Comparison of ENCODE assay signal across 11 cellular contexts in the genomic region with DNA sequence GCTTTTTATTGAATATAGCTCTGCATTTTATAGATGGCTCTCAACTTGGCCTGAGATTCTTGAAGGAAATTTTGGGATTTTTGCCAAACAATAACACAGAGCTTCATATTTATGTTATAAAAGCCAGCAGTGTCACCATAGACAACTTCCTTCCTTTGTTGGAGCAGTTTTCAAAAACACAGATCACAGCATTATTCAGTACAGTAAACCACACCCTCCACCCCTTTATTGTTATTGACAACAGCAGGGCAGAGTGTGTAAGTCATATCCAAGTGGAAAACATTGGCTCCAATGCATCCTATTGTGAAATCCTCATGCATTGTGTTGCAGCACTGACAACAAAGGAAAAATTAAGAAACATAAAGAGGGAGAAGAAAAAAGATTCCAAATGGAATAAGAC.
DNase-seq lines count a peak whose midpoint lies in the region; ATAC-seq and TF ChIP-seq lines count a peak whose summit lies in the region.
"Had no signal": no experiment of that assay in that cellular context is flagged by ENCODE, and none has a peak within 500 bp of the region (broad histone marks: within the 10 kb centered on the region; RNA-seq: fewer than 3 reads in every experiment).

No MANE protein-coding gene starts in this region.

- H3K9me3 Mint-ChIP-seq in neural progenitor cell = peaks cover 7% of the 10 kb centered on the region

- ATAC-seq in SK-N-SH treated with all-trans-retinoic acid at 6 μM for 48 hours = peak; percentile 4; the same call in 1 of the 3 replicates

- H3K4me2 ChIP-seq in neural progenitor cell = no peak overlapping the region

- no peaks in the 10 kb centered on the region for H3K27me3 ChIP-seq in rectal smooth muscle tissue (ENCODE audit: control insufficient read depth, insufficient read depth, low read length)
- H3K27me3 ChIP-seq in neural progenitor cell = no peaks in the 10 kb centered on the region

- no peak overlapping the region for H2AFZ ChIP-seq in neural progenitor cell (replicated peaks)

- H3F3A ChIP-seq in neural progenitor cell (ENCODE audit: low read depth) = no peaks in the 10 kb centered on the region

- H3K4me1 ChIP-seq in rectal smooth muscle tissue (ENCODE audit: control insufficient read depth, insufficient read depth, low read length) (peaks cover 35% of the 10 kb centered on the region), neural progenitor cell (peaks cover 16% of the 10 kb centered on the region)

- no peaks in the 10 kb centered on the region for H3K79me2 ChIP-seq in neural progenitor cell (ENCODE audit: low read depth)

- DNase-seq in EL = peak; percentile 36
- DNase-seq in fibroblast of pulmonary artery (ENCODE audit: low read depth) = peak; percentile 96
- DNase-seq in neural progenitor cell (ENCODE audit: low spot score) = no peak
- DNase-seq in medulla oblongata (ENCODE audit: extremely low spot score) = no peak
- no peak for DNase-seq in activated T-cell treated with anti-CD3 and anti-CD28 coated beads for 4 hours
- no peak for DNase-seq in NCI-H187 treated with DMSO at 0.1 percent for 48 hours (lab: John Stamatoyannopoulos, UW)
- DNase-seq: activated CD4-positive, alpha-beta T cell treated with anti-CD3 and anti-CD28 coated beads for 4 hours; NCI-H2171; stimulated activated naive CD4-positive, alpha-beta T cell treated with Interleukin-2 at 50 U/mL for 16 hours had no signal

- H3K9me3 ChIP-seq in neural progenitor cell (ENCODE audit: low read depth) = no peaks in the 10 kb centered on the region

- no peak overlapping the region for H3K4me3 Mint-ChIP-seq in neural progenitor cell

- H3K4me1 Mint-ChIP-seq in neural progenitor cell = peaks cover 52% of the 10 kb centered on the region

- peaks cover 1% of the 10 kb centered on the region for H3K36me3 Mint-ChIP-seq in neural progenitor cell

- no peak overlapping the region for H3K9ac ChIP-seq in rectal smooth muscle tissue (ENCODE audit: low read length)
- no peak overlapping the region for H3K9ac ChIP-seq in neural progenitor cell

- no peak overlapping the region for H3K4me3 ChIP-seq in fibroblast of pulmonary artery (replicated peaks; ENCODE audit: low read depth, low read length)
- no peak overlapping the region for H3K4me3 ChIP-seq in rectal smooth muscle tissue (ENCODE audit: low read length)
- no peak overlapping the region for H3K4me3 ChIP-seq in neural progenitor cell

- no peak overlapping the region for H3K27ac Mint-ChIP-seq in neural progenitor cell

- H3K36me3 ChIP-seq in rectal smooth muscle tissue (ENCODE audit: control insufficient read depth, insufficient read depth, low read length) (no peaks in the 10 kb centered on the region), neural progenitor cell (no peaks in the 10 kb centered on the region)

- H4K20me1 ChIP-seq in neural progenitor cell (ENCODE audit: low read depth) = no peaks in the 10 kb centered on the region

- peaks cover 4% of the 10 kb centered on the region for H3K27me3 Mint-ChIP-seq in neural progenitor cell (ENCODE audit: insufficient read depth, low read depth)

- peak overlapping the region; percentile 57 for H3K27ac ChIP-seq in rectal smooth muscle tissue (ENCODE audit: low read depth, low read length)
- H3K27ac ChIP-seq in neural progenitor cell = no peak overlapping the region

- TF ChIP-seq CTCF in fibroblast of pulmonary artery (IDR thresholded peaks at IDR 0.05; ENCODE audit: low read length, missing control alignments) (no peak), neural progenitor cell (IDR thresholded peaks at IDR 0.05) (no peak)

TF ChIP-seq in SK-N-SH treated with all-trans-retinoic acid at 6 μM for 48 hours, 23 proteins besides CTCF, POLR2A, EP300 and RAD21 (continues in another document):
- TF ChIP-seq RARB (CRISPR knock-in tag; IDR thresholded peaks at IDR 0.05) (no peak), CSDC2 (CRISPR knock-in tag; IDR thresholded peaks at IDR 0.05) (no peak), ZC3H10 (CRISPR knock-in tag; IDR thresholded peaks at IDR 0.05) (no peak), SNAI2 (CRISPR knock-in tag; IDR thresholded peaks at IDR 0.05) (no peak), PPARA (CRISPR knock-in tag; IDR thresholded peaks at IDR 0.05; ENCODE audit: borderline replicate concordance) (no peak), ZFP30 (CRISPR knock-in tag; IDR thresholded peaks at IDR 0.05) (no peak), ESRRG (CRISPR knock-in tag; IDR thresholded peaks at IDR 0.05) (no peak), TCF4 (CRISPR knock-in tag; IDR thresholded peaks at IDR 0.05; ENCODE audit: borderline replicate concordance) (no peak), ZNF8 (CRISPR knock-in tag; IDR thresholded peaks at IDR 0.05) (no peak), ARNTL (CRISPR knock-in tag; IDR thresholded peaks at IDR 0.05; ENCODE audit: borderline replicate concordance, low read depth) (no peak), ZNF565 (CRISPR knock-in tag; conservative IDR thresholded peaks at IDR 0.05; ENCODE audit: low read depth) (no peak), BACH2 (CRISPR knock-in tag; IDR thresholded peaks at IDR 0.05; ENCODE audit: borderline replicate concordance) (no peak), GLIS3 (CRISPR knock-in tag; IDR thresholded peaks at IDR 0.05) (no peak)
- TF ChIP-seq, protein P1, sequence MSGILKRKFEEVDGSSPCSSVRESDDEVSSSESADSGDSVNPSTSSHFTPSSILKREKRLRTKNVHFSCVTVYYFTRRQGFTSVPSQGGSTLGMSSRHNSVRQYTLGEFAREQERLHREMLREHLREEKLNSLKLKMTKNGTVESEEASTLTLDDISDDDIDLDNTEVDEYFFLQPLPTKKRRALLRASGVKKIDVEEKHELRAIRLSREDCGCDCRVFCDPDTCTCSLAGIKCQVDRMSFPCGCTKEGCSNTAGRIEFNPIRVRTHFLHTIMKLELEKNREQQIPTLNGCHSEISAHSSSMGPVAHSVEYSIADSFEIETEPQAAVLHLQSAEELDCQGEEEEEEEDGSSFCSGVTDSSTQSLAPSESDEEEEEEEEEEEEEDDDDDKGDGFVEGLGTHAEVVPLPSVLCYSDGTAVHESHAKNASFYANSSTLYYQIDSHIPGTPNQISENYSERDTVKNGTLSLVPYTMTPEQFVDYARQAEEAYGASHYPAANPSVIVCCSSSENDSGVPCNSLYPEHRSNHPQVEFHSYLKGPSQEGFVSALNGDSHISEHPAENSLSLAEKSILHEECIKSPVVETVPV (CRISPR knock-in tag; IDR thresholded peaks at IDR 0.05) = no peak
- TF ChIP-seq, protein P2, sequence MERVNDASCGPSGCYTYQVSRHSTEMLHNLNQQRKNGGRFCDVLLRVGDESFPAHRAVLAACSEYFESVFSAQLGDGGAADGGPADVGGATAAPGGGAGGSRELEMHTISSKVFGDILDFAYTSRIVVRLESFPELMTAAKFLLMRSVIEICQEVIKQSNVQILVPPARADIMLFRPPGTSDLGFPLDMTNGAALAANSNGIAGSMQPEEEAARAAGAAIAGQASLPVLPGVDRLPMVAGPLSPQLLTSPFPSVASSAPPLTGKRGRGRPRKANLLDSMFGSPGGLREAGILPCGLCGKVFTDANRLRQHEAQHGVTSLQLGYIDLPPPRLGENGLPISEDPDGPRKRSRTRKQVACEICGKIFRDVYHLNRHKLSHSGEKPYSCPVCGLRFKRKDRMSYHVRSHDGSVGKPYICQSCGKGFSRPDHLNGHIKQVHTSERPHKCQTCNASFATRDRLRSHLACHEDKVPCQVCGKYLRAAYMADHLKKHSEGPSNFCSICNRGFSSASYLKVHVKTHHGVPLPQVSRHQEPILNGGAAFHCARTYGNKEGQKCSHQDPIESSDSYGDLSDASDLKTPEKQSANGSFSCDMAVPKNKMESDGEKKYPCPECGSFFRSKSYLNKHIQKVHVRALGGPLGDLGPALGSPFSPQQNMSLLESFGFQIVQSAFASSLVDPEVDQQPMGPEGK (CRISPR knock-in tag; IDR thresholded peaks at IDR 0.05; ENCODE audit: borderline replicate concordance) = no peak
- TF ChIP-seq, protein P3, sequence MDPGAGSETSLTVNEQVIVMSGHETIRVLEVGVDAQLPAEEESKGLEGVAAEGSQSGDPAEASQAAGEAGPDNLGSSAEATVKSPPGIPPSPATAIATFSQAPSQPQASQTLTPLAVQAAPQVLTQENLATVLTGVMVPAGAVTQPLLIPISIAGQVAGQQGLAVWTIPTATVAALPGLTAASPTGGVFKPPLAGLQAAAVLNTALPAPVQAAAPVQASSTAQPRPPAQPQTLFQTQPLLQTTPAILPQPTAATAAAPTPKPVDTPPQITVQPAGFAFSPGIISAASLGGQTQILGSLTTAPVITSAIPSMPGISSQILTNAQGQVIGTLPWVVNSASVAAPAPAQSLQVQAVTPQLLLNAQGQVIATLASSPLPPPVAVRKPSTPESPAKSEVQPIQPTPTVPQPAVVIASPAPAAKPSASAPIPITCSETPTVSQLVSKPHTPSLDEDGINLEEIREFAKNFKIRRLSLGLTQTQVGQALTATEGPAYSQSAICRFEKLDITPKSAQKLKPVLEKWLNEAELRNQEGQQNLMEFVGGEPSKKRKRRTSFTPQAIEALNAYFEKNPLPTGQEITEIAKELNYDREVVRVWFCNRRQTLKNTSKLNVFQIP (CRISPR knock-in tag; IDR thresholded peaks at IDR 0.05; ENCODE audit: borderline replicate concordance, low read depth) = no peak
- TF ChIP-seq, protein P4, sequence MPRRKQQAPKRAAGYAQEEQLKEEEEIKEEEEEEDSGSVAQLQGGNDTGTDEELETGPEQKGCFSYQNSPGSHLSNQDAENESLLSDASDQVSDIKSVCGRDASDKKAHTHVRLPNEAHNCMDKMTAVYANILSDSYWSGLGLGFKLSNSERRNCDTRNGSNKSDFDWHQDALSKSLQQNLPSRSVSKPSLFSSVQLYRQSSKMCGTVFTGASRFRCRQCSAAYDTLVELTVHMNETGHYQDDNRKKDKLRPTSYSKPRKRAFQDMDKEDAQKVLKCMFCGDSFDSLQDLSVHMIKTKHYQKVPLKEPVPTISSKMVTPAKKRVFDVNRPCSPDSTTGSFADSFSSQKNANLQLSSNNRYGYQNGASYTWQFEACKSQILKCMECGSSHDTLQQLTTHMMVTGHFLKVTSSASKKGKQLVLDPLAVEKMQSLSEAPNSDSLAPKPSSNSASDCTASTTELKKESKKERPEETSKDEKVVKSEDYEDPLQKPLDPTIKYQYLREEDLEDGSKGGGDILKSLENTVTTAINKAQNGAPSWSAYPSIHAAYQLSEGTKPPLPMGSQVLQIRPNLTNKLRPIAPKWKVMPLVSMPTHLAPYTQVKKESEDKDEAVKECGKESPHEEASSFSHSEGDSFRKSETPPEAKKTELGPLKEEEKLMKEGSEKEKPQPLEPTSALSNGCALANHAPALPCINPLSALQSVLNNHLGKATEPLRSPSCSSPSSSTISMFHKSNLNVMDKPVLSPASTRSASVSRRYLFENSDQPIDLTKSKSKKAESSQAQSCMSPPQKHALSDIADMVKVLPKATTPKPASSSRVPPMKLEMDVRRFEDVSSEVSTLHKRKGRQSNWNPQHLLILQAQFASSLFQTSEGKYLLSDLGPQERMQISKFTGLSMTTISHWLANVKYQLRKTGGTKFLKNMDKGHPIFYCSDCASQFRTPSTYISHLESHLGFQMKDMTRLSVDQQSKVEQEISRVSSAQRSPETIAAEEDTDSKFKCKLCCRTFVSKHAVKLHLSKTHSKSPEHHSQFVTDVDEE (CRISPR knock-in tag; IDR thresholded peaks at IDR 0.05) = no peak

Comparison
In these comparisons a context has a peak if more than half of its experiments do, and no peak if none do; other contexts are left out.
1. DNase-seq: peak in EL (single experiment) and fibroblast of pulmonary artery (single experiment); none in neural progenitor cell (single experiment), medulla oblongata (single experiment), activated T-cell treated with anti-CD3 and anti-CD28 coated beads for 4 hours (single experiment) and NCI-H187 treated with DMSO at 0.1 percent for 48 hours (single experiment).